ENCODE assay signal across 2 cellular contexts in the genomic region with DNA sequence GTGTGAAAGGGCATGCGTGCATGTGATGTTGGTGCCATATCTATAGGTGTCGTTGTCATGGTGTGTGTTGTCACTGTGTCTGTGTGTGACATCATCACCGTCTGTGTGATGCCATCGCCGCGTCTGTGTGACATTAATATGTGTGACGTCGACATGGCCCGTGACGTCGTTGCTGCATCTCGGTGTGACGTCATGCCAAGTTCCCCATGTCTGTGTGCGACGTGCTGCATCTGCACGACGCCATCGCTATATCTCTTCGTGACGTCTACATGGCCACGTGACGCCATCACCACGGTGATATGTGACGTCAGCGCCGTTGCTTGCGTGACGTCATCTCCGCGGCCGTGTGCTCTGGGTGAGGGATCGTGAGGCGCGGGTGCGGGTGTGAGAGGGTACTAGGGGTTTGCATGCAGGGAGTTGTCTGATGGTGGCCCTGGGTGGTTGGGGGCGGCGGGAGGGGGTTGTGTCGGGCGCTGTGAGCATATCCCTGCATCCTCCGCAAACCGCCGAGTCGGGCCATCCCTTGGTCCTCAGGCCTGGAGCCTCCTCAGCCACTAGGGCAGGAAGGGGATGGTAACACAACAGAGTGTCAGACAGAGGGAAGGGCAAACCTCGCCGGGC.
TF ChIP-seq lines count a peak whose summit lies in the region.

No MANE protein-coding gene starts in this region.

TF ChIP-seq in HEK293T, 16 proteins besides CTCF, POLR2A, EP300 and RAD21:
- TF ChIP-seq FOXA1 (IDR thresholded peaks at IDR 0.05) (no peak), SP1 (IDR thresholded peaks at IDR 0.05) (no peak), HDGF (IDR thresholded peaks at IDR 0.05; ENCODE audit: borderline replicate concordance) (no peak), FOXM1 (IDR thresholded peaks at IDR 0.05; ENCODE audit: borderline replicate concordance) (no peak), TARDBP (IDR thresholded peaks at IDR 0.05) (peak; percentile 68), ZNF384 (IDR thresholded peaks at IDR 0.05) (no peak)

TF ChIP-seq in K562, 482 proteins besides CTCF, POLR2A, EP300 and RAD21 (continues in another document):
- peak; percentile 54 to 77; a peak in 3 of 4 replicates for TF ChIP-seq KDM1A (IDR thresholded peaks at IDR 0.05)
- peak; percentile 29; the same call in 1 of the 2 replicates for TF ChIP-seq BCOR (IDR thresholded peaks at IDR 0.05)
- TF ChIP-seq, protein P1, sequence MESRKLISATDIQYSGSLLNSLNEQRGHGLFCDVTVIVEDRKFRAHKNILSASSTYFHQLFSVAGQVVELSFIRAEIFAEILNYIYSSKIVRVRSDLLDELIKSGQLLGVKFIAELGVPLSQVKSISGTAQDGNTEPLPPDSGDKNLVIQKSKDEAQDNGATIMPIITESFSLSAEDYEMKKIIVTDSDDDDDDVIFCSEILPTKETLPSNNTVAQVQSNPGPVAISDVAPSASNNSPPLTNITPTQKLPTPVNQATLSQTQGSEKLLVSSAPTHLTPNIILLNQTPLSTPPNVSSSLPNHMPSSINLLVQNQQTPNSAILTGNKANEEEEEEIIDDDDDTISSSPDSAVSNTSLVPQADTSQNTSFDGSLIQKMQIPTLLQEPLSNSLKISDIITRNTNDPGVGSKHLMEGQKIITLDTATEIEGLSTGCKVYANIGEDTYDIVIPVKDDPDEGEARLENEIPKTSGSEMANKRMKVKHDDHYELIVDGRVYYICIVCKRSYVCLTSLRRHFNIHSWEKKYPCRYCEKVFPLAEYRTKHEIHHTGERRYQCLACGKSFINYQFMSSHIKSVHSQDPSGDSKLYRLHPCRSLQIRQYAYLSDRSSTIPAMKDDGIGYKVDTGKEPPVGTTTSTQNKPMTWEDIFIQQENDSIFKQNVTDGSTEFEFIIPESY (CRISPR knock-in tag; IDR thresholded peaks at IDR 0.05): peak; percentile 88
- no peak for TF ChIP-seq PRMT5 (CRISPR knock-in tag; IDR thresholded peaks at IDR 0.05)
- no peak for TF ChIP-seq ZBTB7A (IDR thresholded peaks at IDR 0.05; ENCODE audit: borderline replicate concordance, control insufficient read depth, low read depth, low read length)
- TF ChIP-seq ZBTB17 (CRISPR knock-in tag; IDR thresholded peaks at IDR 0.05): no peak
- TF ChIP-seq, protein P2, sequence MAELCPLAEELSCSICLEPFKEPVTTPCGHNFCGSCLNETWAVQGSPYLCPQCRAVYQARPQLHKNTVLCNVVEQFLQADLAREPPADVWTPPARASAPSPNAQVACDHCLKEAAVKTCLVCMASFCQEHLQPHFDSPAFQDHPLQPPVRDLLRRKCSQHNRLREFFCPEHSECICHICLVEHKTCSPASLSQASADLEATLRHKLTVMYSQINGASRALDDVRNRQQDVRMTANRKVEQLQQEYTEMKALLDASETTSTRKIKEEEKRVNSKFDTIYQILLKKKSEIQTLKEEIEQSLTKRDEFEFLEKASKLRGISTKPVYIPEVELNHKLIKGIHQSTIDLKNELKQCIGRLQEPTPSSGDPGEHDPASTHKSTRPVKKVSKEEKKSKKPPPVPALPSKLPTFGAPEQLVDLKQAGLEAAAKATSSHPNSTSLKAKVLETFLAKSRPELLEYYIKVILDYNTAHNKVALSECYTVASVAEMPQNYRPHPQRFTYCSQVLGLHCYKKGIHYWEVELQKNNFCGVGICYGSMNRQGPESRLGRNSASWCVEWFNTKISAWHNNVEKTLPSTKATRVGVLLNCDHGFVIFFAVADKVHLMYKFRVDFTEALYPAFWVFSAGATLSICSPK (IDR thresholded peaks at IDR 0.05; ENCODE audit: borderline replicate concordance): no peak
- TF ChIP-seq IFI16 (CRISPR knock-in tag; IDR thresholded peaks at IDR 0.05): no peak
- no peak for TF ChIP-seq NEUROD1 (IDR thresholded peaks at IDR 0.05; ENCODE audit: borderline replicate concordance, low read depth, low read length, partially characterized antibody)
- TF ChIP-seq, protein P3, sequence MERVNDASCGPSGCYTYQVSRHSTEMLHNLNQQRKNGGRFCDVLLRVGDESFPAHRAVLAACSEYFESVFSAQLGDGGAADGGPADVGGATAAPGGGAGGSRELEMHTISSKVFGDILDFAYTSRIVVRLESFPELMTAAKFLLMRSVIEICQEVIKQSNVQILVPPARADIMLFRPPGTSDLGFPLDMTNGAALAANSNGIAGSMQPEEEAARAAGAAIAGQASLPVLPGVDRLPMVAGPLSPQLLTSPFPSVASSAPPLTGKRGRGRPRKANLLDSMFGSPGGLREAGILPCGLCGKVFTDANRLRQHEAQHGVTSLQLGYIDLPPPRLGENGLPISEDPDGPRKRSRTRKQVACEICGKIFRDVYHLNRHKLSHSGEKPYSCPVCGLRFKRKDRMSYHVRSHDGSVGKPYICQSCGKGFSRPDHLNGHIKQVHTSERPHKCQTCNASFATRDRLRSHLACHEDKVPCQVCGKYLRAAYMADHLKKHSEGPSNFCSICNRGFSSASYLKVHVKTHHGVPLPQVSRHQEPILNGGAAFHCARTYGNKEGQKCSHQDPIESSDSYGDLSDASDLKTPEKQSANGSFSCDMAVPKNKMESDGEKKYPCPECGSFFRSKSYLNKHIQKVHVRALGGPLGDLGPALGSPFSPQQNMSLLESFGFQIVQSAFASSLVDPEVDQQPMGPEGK (CRISPR knock-in tag; IDR thresholded peaks at IDR 0.05; ENCODE audit: borderline replicate concordance): no peak
- no peak for TF ChIP-seq ZNF584 (CRISPR knock-in tag; IDR thresholded peaks at IDR 0.05; ENCODE audit: low read depth)
- TF ChIP-seq PPARD (CRISPR knock-in tag; IDR thresholded peaks at IDR 0.05): no peak
- no peak for TF ChIP-seq ELF1 (tag; IDR thresholded peaks at IDR 0.05)
- TF ChIP-seq MBD2 (IDR thresholded peaks at IDR 0.05; ENCODE audit: borderline replicate concordance, low read depth): no peak
- TF ChIP-seq RBM15 (IDR thresholded peaks at IDR 0.05; ENCODE audit: insufficient read depth, low read length): no peak
- no peak for TF ChIP-seq U2AF2 (optimal IDR thresholded peaks at IDR 0.05; ENCODE audit: low read depth, low read length)
- TF ChIP-seq, protein P4, sequence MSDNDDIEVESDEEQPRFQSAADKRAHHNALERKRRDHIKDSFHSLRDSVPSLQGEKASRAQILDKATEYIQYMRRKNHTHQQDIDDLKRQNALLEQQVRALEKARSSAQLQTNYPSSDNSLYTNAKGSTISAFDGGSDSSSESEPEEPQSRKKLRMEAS (CRISPR knock-in tag; IDR thresholded peaks at IDR 0.05): peak; percentile 79
- 0 out of 4 replicates have a peak, but pooled peaks of 1 of the 2 experiments have one; percentile 28 for TF ChIP-seq HDAC1 (IDR thresholded peaks at IDR 0.05)
- TF ChIP-seq, protein P5, sequence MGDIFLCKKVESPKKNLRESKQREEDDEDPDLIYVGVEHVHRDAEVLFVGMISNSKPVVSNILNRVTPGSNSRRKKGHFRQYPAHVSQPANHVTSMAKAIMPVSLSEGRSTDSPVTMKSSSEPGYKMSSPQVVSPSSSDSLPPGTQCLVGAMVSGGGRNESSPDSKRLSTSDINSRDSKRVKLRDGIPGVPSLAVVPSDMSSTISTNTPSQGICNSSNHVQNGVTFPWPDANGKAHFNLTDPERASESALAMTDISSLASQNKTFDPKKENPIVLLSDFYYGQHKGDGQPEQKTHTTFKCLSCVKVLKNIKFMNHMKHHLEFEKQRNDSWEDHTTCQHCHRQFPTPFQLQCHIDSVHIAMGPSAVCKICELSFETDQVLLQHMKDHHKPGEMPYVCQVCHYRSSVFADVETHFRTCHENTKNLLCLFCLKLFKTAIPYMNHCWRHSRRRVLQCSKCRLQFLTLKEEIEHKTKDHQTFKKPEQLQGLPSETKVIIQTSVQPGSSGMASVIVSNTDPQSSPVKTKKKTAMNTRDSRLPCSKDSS (IDR thresholded peaks at IDR 0.05; ENCODE audit: low read depth, partially characterized antibody): no peak
- TF ChIP-seq JUND (IDR thresholded peaks at IDR 0.05; ENCODE audit: borderline replicate concordance, low read depth, low read length): peak; percentile 65
- peak; percentile 73; the same call in 2 of the 3 replicates for TF ChIP-seq JUND (tag; IDR thresholded peaks at IDR 0.05; ENCODE audit: borderline replicate concordance, low read depth, low read length)
- TF ChIP-seq ATF7 (IDR thresholded peaks at IDR 0.05): peak; percentile 97
- TF ChIP-seq SMARCA4 (IDR thresholded peaks at IDR 0.05): no peak
- TF ChIP-seq YY1 (IDR thresholded peaks at IDR 0.05; ENCODE audit: borderline replicate concordance in 1 of 3, control insufficient read depth in 1 of 3, extremely low read depth in 1 of 3, insufficient read depth in 3 of 3, insufficient read length in 1 of 3, insufficient replicate concordance in 2 of 3, low read depth in 1 of 3, low read length in 2 of 3): no peak
- no peak for TF ChIP-seq ZNF644 (tag; IDR thresholded peaks at IDR 0.05; ENCODE audit: low read depth)
- TF ChIP-seq RBFOX2 (IDR thresholded peaks at IDR 0.05; ENCODE audit: low read depth, low read length): no peak
- TF ChIP-seq, protein P6, sequence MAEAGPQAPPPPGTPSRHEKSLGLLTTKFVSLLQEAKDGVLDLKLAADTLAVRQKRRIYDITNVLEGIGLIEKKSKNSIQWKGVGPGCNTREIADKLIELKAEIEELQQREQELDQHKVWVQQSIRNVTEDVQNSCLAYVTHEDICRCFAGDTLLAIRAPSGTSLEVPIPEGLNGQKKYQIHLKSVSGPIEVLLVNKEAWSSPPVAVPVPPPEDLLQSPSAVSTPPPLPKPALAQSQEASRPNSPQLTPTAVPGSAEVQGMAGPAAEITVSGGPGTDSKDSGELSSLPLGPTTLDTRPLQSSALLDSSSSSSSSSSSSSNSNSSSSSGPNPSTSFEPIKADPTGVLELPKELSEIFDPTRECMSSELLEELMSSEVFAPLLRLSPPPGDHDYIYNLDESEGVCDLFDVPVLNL (CRISPR knock-in tag; IDR thresholded peaks at IDR 0.05; ENCODE audit: low read depth): no peak
- TF ChIP-seq, protein P7, sequence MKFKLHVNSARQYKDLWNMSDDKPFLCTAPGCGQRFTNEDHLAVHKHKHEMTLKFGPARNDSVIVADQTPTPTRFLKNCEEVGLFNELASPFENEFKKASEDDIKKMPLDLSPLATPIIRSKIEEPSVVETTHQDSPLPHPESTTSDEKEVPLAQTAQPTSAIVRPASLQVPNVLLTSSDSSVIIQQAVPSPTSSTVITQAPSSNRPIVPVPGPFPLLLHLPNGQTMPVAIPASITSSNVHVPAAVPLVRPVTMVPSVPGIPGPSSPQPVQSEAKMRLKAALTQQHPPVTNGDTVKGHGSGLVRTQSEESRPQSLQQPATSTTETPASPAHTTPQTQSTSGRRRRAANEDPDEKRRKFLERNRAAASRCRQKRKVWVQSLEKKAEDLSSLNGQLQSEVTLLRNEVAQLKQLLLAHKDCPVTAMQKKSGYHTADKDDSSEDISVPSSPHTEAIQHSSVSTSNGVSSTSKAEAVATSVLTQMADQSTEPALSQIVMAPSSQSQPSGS (CRISPR knock-in tag; IDR thresholded peaks at IDR 0.05): peak; percentile 99
- TF ChIP-seq, protein P8, sequence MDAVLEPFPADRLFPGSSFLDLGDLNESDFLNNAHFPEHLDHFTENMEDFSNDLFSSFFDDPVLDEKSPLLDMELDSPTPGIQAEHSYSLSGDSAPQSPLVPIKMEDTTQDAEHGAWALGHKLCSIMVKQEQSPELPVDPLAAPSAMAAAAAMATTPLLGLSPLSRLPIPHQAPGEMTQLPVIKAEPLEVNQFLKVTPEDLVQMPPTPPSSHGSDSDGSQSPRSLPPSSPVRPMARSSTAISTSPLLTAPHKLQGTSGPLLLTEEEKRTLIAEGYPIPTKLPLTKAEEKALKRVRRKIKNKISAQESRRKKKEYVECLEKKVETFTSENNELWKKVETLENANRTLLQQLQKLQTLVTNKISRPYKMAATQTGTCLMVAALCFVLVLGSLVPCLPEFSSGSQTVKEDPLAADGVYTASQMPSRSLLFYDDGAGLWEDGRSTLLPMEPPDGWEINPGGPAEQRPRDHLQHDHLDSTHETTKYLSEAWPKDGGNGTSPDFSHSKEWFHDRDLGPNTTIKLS (IDR thresholded peaks at IDR 0.05; ENCODE audit: borderline replicate concordance, low read depth): no peak
- TF ChIP-seq, protein P9, sequence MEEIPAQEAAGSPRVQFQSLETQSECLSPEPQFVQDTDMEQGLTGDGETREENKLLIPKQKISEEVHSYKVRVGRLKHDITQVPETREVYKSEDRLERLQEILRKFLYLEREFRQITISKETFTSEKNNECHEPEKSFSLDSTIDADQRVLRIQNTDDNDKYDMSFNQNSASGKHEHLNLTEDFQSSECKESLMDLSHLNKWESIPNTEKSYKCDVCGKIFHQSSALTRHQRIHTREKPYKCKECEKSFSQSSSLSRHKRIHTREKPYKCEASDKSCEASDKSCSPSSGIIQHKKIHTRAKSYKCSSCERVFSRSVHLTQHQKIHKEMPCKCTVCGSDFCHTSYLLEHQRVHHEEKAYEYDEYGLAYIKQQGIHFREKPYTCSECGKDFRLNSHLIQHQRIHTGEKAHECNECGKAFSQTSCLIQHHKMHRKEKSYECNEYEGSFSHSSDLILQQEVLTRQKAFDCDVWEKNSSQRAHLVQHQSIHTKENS (CRISPR knock-in tag; IDR thresholded peaks at IDR 0.05): no peak
- peak; percentile 100 for TF ChIP-seq CREM (IDR thresholded peaks at IDR 0.05; ENCODE audit: low read depth)
- TF ChIP-seq, protein P10, sequence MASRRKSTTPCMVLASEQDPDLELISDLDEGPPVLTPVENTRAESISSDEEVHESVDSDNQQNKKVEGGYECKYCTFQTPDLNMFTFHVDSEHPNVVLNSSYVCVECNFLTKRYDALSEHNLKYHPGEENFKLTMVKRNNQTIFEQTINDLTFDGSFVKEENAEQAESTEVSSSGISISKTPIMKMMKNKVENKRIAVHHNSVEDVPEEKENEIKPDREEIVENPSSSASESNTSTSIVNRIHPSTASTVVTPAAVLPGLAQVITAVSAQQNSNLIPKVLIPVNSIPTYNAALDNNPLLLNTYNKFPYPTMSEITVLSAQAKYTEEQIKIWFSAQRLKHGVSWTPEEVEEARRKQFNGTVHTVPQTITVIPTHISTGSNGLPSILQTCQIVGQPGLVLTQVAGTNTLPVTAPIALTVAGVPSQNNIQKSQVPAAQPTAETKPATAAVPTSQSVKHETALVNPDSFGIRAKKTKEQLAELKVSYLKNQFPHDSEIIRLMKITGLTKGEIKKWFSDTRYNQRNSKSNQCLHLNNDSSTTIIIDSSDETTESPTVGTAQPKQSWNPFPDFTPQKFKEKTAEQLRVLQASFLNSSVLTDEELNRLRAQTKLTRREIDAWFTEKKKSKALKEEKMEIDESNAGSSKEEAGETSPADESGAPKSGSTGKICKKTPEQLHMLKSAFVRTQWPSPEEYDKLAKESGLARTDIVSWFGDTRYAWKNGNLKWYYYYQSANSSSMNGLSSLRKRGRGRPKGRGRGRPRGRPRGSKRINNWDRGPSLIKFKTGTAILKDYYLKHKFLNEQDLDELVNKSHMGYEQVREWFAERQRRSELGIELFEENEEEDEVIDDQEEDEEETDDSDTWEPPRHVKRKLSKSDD (conservative IDR thresholded peaks at IDR 0.05; ENCODE audit: low read length): peak; percentile 96; the same call in 1 of the 2 replicates
- TF ChIP-seq, protein P11, sequence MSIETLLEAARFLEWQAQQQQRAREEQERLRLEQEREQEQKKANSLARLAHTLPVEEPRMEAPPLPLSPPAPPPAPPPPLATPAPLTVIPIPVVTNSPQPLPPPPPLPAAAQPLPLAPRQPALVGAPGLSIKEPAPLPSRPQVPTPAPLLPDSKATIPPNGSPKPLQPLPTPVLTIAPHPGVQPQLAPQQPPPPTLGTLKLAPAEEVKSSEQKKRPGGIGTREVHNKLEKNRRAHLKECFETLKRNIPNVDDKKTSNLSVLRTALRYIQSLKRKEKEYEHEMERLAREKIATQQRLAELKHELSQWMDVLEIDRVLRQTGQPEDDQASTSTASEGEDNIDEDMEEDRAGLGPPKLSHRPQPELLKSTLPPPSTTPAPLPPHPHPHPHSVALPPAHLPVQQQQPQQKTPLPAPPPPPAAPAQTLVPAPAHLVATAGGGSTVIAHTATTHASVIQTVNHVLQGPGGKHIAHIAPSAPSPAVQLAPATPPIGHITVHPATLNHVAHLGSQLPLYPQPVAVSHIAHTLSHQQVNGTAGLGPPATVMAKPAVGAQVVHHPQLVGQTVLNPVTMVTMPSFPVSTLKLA (conservative IDR thresholded peaks at IDR 0.05): no peak
- no peak for TF ChIP-seq ESRRB (CRISPR knock-in tag; IDR thresholded peaks at IDR 0.05; ENCODE audit: borderline replicate concordance)
- TF ChIP-seq ZNF717 (CRISPR knock-in tag; IDR thresholded peaks at IDR 0.05): no peak
- TF ChIP-seq ZNF589 (CRISPR knock-in tag; IDR thresholded peaks at IDR 0.05; ENCODE audit: low read depth): no peak
